In the genomic region with DNA sequence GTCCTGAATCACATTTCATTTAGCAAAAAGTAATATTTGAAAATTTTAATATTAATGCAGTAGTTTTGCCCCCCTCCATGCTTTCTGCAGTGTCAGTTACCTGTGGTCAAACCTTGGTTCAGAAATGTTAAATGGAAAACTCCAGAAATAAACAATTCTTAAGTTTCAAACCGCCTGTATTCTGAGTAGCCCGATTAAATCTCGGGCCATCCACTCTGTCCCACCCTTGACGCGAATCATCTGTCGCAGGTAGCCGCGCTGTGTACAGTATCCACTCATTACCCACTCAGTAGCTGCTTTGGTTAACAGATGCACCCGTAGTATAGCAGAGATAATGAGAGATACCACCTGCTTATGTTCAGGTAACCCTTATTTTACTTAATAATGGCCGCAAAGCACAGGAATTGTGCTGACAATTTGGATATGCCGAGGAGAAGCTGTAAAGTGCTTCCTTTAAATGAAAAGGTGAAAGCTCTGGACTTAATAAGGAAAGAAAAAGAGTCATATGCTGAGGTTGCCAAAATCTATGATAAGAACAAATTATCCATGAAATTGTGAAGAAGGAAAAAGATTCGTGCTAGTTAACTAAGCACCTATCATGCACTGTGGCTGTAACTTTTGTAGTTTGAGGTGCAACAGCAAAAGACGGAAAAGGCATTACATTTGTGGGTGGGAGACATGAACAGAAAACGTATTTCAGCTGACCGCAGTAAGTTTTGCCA, we compare ENCODE assay signal across 8 cellular contexts. TPM values are rescaled to one million over a fixed set of nuclear protein-coding genes. Genes with fewer than 3 reads are reported as not detected.
DNase-seq lines count a peak whose midpoint lies in the region; ATAC-seq and TF ChIP-seq lines count a peak whose summit lies in the region.

No MANE protein-coding gene starts in this region.

- DNase-seq in GM12865 (ENCODE audit: low read depth) (no peak), PC-3 (no peak), epithelial cell of proximal tubule (ENCODE audit: low read depth) (no peak), sciatic nerve (ENCODE audit: low spot score) (no peak), NCI-H774 (lab: John Stamatoyannopoulos, UW) (no peak), GM10266 (ENCODE audit: extremely low spot score) (no peak), GM19238 (ENCODE audit: insufficient read length, low spot score) (no peak), H4 (ENCODE audit: low spot score) (no peak)

- no peaks in the 10 kb centered on the region for H3K27me3 ChIP-seq in PC-3 (ENCODE audit: low read length)

- TF ChIP-seq CTCF in GM12865 (IDR thresholded peaks at IDR 0.05; ENCODE audit: insufficient read depth, low read depth, low read length, missing control alignments) (no peak), PC-3 (conservative IDR thresholded peaks at IDR 0.05; ENCODE audit: low read depth, low read length) (no peak), epithelial cell of proximal tubule (conservative IDR thresholded peaks at IDR 0.05; ENCODE audit: low read depth, low read length) (no peak), GM10266 (IDR thresholded peaks at IDR 0.05; ENCODE audit: control insufficient read depth, insufficient read depth, low read depth, missing control alignments) (no peak)

- no peaks in the 10 kb centered on the region for H3K9me2 ChIP-seq in PC-3 (replicated peaks; ENCODE audit: low read length)

- peak overlapping the region; percentile 88 for H2AFZ ChIP-seq in PC-3 (ENCODE audit: low read length)

- no peaks in the 10 kb centered on the region for H3K9me3 ChIP-seq in PC-3 (ENCODE audit: low read length)

- peaks cover 7% of the 10 kb centered on the region for H3F3A ChIP-seq in PC-3 (ENCODE audit: low read length, unreplicated experiment)

- peak overlapping the region; percentile 73 for H3K4me3 ChIP-seq in GM12865 (ENCODE audit: low read depth, low read length)
- peak overlapping the region; percentile 89 for H3K4me3 ChIP-seq in PC-3 (ENCODE audit: low read length)
- H3K4me3 ChIP-seq in epithelial cell of proximal tubule (ENCODE audit: low read depth, low read length): peak overlapping the region; percentile 91

- peak overlapping the region; percentile 95 for H3K9ac ChIP-seq in PC-3 (ENCODE audit: low read length)

- POLR2A ChIA-PET in PC-3 (lab: Charles Lee; ENCODE audit: unreplicated experiment): interaction anchor here (0.7 kb wide), 1 partner anchor 306 kb away, joined by 3 read pairs; no protein-coding TSS in a partner anchor

- no peaks in the 10 kb centered on the region for H3K36me3 ChIP-seq in PC-3 (ENCODE audit: low read depth, low read length)

- H3K27ac ChIP-seq in PC-3 (ENCODE audit: low read length): peak overlapping the region; percentile 85

- peak overlapping the region; percentile 81 for H3K4me2 ChIP-seq in PC-3 (ENCODE audit: low read length)

- CTCF ChIA-PET in PC-3 (lab: Charles Lee): no interaction called here

- TSS peak; percentile 99 for BruUV-seq in PC-3 (replicated peaks; lab: Mats Ljungman, UMichigan)

- intact Hi-C loops in PC-3 (cut with micrococcal nuclease): loop anchor here (5.0 kb wide), 2 partner anchors 47 to 97 kb away; a partner anchor contains a TSS
- intact Hi-C loops in sciatic nerve (cut with DNase I): no loop called here

- no peaks in the 10 kb centered on the region for H4K20me1 ChIP-seq in PC-3 (ENCODE audit: low read length)

- H3K4me1 ChIP-seq in PC-3 (ENCODE audit: insufficient read depth, low read length): peaks cover 29% of the 10 kb centered on the region

- ATAC-seq in PC-3 (no peak), sciatic nerve (peak; percentile 8)

- peaks cover 31% of the 10 kb centered on the region for H3K79me2 ChIP-seq in PC-3 (ENCODE audit: low read length)

RNA-seq across cellular contexts. Expression of a gene that starts 0.9 kb away (rescaled TPM):
- total RNA-seq in PC-3 (2014; rRNA removed) (3.1 and 3.6 TPM in 2 replicates), epithelial cell of proximal tubule (4.2 and 4.9 TPM in 2 replicates), sciatic nerve (12.1 TPM)
- total RNA-seq in H4 (2014; rRNA removed; shearing (Covaris generic)): 5.9 and 6.0 TPM in 2 replicates
